Comparison of ENCODE assay signal across 24 cellular contexts in the genomic region with DNA sequence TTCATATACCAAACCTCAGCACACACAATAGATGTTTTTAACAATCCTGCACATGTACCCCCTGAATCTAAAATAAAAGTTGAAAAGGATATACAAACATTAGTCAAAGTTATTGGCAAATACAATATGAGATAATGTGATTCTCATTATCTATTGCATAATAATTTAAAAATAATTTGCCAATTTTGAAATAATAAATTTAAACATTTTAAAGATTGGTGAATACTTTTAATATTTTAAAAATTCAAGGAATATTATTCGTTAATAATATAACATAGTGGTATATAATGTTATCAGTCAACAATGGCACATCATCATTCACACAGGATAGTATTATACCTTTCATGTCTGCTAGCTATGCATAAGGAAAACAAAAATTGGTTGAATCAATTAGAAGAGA.
A peak's percentile ranks its signal among the peaks of the same experiment; 100 is the strongest.
DNase-seq lines count a peak whose midpoint lies in the region; ATAC-seq, FAIRE-seq and TF ChIP-seq lines count a peak whose summit lies in the region.
"Had no signal": no experiment of that assay in that cellular context is flagged by ENCODE, and none has a peak within 500 bp of the region (broad histone marks: within the 10 kb centered on the region; RNA-seq: fewer than 3 reads in every experiment).

No MANE protein-coding gene starts in this region.

- 16% methylated on average over 1 of the region's 1 CpG for WGBS in K562 (ENCODE audit: insufficient coverage, low coverage, missing lambda C conversion rate)

- no peaks in the 10 kb centered on the region for H3K9me3 Mint-ChIP-seq in stimulated activated effector memory CD8-positive, alpha-beta T cell treated with anti-CD3 and anti-CD28 coated beads, Interleukin-12 subunit alpha, Interleukin-12 subunit beta, amount 100 ng/mL, for 72 hours

- TF ChIP-seq CTCF in K562 (IDR thresholded peaks at IDR 0.05 in 2 of 3, conservative IDR thresholded peaks at IDR 0.05 in 1 of 3; ENCODE audit: insufficient read depth in 2 of 3, low read depth in 1 of 3, low read length in 3 of 3), result no peak

- CTCF ChIA-PET in K562 (lab: Yijun Ruan, JAX; ENCODE audit: low intra/inter-chr PET ratio), result no interaction called here

- no peak overlapping the region for H3K4me2 ChIP-seq in K562 (ENCODE audit: insufficient read depth, low read length)
- H3K4me2 ChIP-seq: BLaER1 had no signal

- TF ChIP-seq POLR2A in K562 (conservative IDR thresholded peaks at IDR 0.05), result no peak

- no peak overlapping the region for H3K4me3 Mint-ChIP-seq in stimulated activated effector memory CD8-positive, alpha-beta T cell treated with anti-CD3 and anti-CD28 coated beads, Interleukin-12 subunit alpha, Interleukin-12 subunit beta, amount 100 ng/mL, for 72 hours
- H3K4me3 Mint-ChIP-seq: CD14-positive monocyte; CD4-positive, alpha-beta memory T cell; CD4-positive, CD25-positive, alpha-beta regulatory T cell had no signal

- H3K9ac ChIP-seq in K562 (ENCODE audit: insufficient read depth in 1 of 2, low read depth in 2 of 2, low read length in 2 of 2), result no peak overlapping the region
- H3K9ac ChIP-seq: BLaER1 had no signal

- no peak for DNase-seq in RCC 7860 (ENCODE audit: low spot score)
- no peak for DNase-seq in K562 (ENCODE audit: extremely low read depth in 1 of 4, low spot score in 3 of 4)
- DNase-seq in frontal cortex (ENCODE audit: low spot score in 2 of 2), result no peak
- DNase-seq in stimulated activated effector memory CD8-positive, alpha-beta T cell treated with anti-CD3 and anti-CD28 coated beads, Interleukin-12 subunit alpha, Interleukin-12 subunit beta, amount 100 ng/mL, for 72 hours (ENCODE audit: low spot score in 2 of 2), result no peak
- no peak for DNase-seq in NCI-H2029 treated with DMSO at 0.1 percent for 48 hours (lab: John Stamatoyannopoulos, UW)
- no peak for DNase-seq in left lobe of liver (ENCODE audit: low spot score)
- DNase-seq: ACHN; BE2C; C1 segment of cervical spinal cord; Caco-2; Calu3; CD4-positive, alpha-beta memory T cell; CD4-positive, CD25-positive, alpha-beta regulatory T cell; DMS79 treated with DMSO at 0.1 percent for 48 hours; GDM1 had no signal

- H4K20me1 ChIP-seq in K562 (replicated peaks; ENCODE audit: control insufficient read depth, insufficient read depth, low read length), result no peaks in the 10 kb centered on the region
- H4K20me1 ChIP-seq: BLaER1 had no signal

- H3K36me3 Mint-ChIP-seq in stimulated activated effector memory CD8-positive, alpha-beta T cell treated with anti-CD3 and anti-CD28 coated beads, Interleukin-12 subunit alpha, Interleukin-12 subunit beta, amount 100 ng/mL, for 72 hours, result no peaks in the 10 kb centered on the region
- H3K36me3 Mint-ChIP-seq: CD14-positive monocyte; CD4-positive, alpha-beta memory T cell; CD4-positive, CD25-positive, alpha-beta regulatory T cell had no signal

- no peaks in the 10 kb centered on the region for H3K4me1 Mint-ChIP-seq in stimulated activated effector memory CD8-positive, alpha-beta T cell treated with anti-CD3 and anti-CD28 coated beads, Interleukin-12 subunit alpha, Interleukin-12 subunit beta, amount 100 ng/mL, for 72 hours
- H3K4me1 Mint-ChIP-seq: CD14-positive monocyte; CD4-positive, alpha-beta memory T cell; CD4-positive, CD25-positive, alpha-beta regulatory T cell had no signal

- H3K4me1 ChIP-seq in K562 (replicated peaks in 1 of 2; ENCODE audit: control insufficient read depth in 2 of 2, insufficient read depth in 2 of 2, low read length in 2 of 2), result no peaks in the 10 kb centered on the region
- H3K4me1 ChIP-seq: BE2C had no signal

- no peak for TF ChIP-seq EP300 in K562 (IDR thresholded peaks at IDR 0.05; ENCODE audit: low read length)

- H3K36me3 ChIP-seq in K562 (ENCODE audit: control insufficient read depth, insufficient read depth, low read length), result no peaks in the 10 kb centered on the region
- H3K36me3 ChIP-seq: BE2C, BLaER1 had no signal

- POLR2A ChIA-PET in K562 (lab: Yijun Ruan, JAX), result no interaction called here

- no peaks in the 10 kb centered on the region for H3K27me3 ChIP-seq in K562 (ENCODE audit: control insufficient read depth in 2 of 2, insufficient read depth in 2 of 2, low read length in 2 of 2)
- H3K27me3 ChIP-seq: BE2C, BLaER1 had no signal

- no peak for ATAC-seq in K562
- ATAC-seq in GM21447 (IDR thresholded peaks at IDR 0.05; ENCODE audit: unreplicated experiment), result no peak
- no peak for ATAC-seq in stimulated activated effector memory CD8-positive, alpha-beta T cell treated with anti-CD3 and anti-CD28 coated beads, Interleukin-12 subunit alpha, Interleukin-12 subunit beta, amount 100 ng/mL, for 72 hours
- ATAC-seq in left lobe of liver, result no peak
- ATAC-seq: GM12878 had no signal

- H3K79me2 ChIP-seq in K562 (ENCODE audit: control insufficient read depth, insufficient read depth, low read length), result no peaks in the 10 kb centered on the region

- intact Hi-C loops in K562 (cut with micrococcal nuclease), result no loop called here

- no peak overlapping the region for H3K4me3 ChIP-seq in K562
- H3K4me3 ChIP-seq: BLaER1, GM12878 had no signal

- H2AFZ ChIP-seq in K562 (ENCODE audit: low read depth, low read length), result no peak overlapping the region

- peak; percentile 55 for FAIRE-seq in A204.1 (lab: Jason Lieb, UNC)
- FAIRE-seq in RCC 7860 (lab: Jason Lieb, UNC), result peak; percentile 62
- no peak for FAIRE-seq in K562 (lab: Jason Lieb, UNC)
- peak; percentile 60 for FAIRE-seq in frontal cortex (lab: Jason Lieb, UNC)
- FAIRE-seq: D721Med, GM12878, GM12892, GM18507 had no signal

- H3K9me1 ChIP-seq in K562 (ENCODE audit: control insufficient read depth, insufficient read depth, low read length), result no peaks in the 10 kb centered on the region

- no peak overlapping the region for H3K27ac Mint-ChIP-seq in stimulated activated effector memory CD8-positive, alpha-beta T cell treated with anti-CD3 and anti-CD28 coated beads, Interleukin-12 subunit alpha, Interleukin-12 subunit beta, amount 100 ng/mL, for 72 hours
- H3K27ac Mint-ChIP-seq: CD4-positive, alpha-beta memory T cell; CD4-positive, CD25-positive, alpha-beta regulatory T cell had no signal

- H3K27ac ChIP-seq in K562 (ENCODE audit: extremely low read depth, low read depth, low read length), result no peak overlapping the region
- H3K27ac ChIP-seq: 22Rv1, BLaER1 had no signal

- in situ Hi-C loops in K562 (cut with MboI), result no loop called here

- H3K9me3 ChIP-seq in K562 (replicated peaks; ENCODE audit: control insufficient read depth, insufficient read depth, low read depth, low read length), result no peaks in the 10 kb centered on the region
- H3K9me3 ChIP-seq: BE2C had no signal

- BruUV-seq in K562 (replicated peaks; lab: Mats Ljungman, UMichigan), result no TSS peak

- TF ChIP-seq RAD21 in K562 (CRISPR knock-in tag; conservative IDR thresholded peaks at IDR 0.05 in 1 of 2, IDR thresholded peaks at IDR 0.05 in 1 of 2), result no peak

TF ChIP-seq in K562, 482 proteins besides CTCF, POLR2A, EP300 and RAD21:
- TF ChIP-seq CEBPG (CRISPR knock-in tag; IDR thresholded peaks at IDR 0.05) (no peak), CEBPG (tag; conservative IDR thresholded peaks at IDR 0.05 in 1 of 2, IDR thresholded peaks at IDR 0.05 in 1 of 2) (peak in 1 of 2 experiments; percentile 81; a peak in 2 of 4 replicates), BRCA1 (IDR thresholded peaks at IDR 0.05) (no peak), BRCA1 (CRISPR knock-in tag; IDR thresholded peaks at IDR 0.05) (no peak), CEBPB (tag; IDR thresholded peaks at IDR 0.05) (0 out of 2 replicates have a peak, but pooled peaks have one; percentile 8)
